ENCODE assay signal across 17 cellular contexts in genomic region chr2:96747061-96747460, GRCh38. TPM values are rescaled to one million over a fixed set of nuclear protein-coding genes. Genes with fewer than 3 reads are reported as not detected.
DNase-seq lines count a peak whose midpoint lies in the region; ATAC-seq, FAIRE-seq and TF ChIP-seq lines count a peak whose summit lies in the region.
"Had no signal": no experiment of that assay in that cellular context is flagged by ENCODE, and none has a peak within 500 bp of the region (broad histone marks: within the 10 kb centered on the region; RNA-seq: fewer than 3 reads in every experiment).

No MANE protein-coding gene starts in this region.

- FAIRE-seq in HepG2 (lab: Jason Lieb, UNC) = no peak

- BruUV-seq in HepG2 (replicated peaks; lab: Mats Ljungman, UMichigan) = no TSS peak

- POLR2A ChIA-PET in HepG2 (lab: Yijun Ruan, JAX) = no interaction called here

- H3K4me1 ChIP-seq in HepG2 (ENCODE audit: insufficient read depth, low read length) (peaks cover 16% of the 10 kb centered on the region), right lobe of liver (no peaks in the 10 kb centered on the region), uterus (no peaks in the 10 kb centered on the region)
- H3K4me1 ChIP-seq: Peyer's patch, SJCRH30 had no signal

- ATAC-seq in HepG2 = no peak
- ATAC-seq in right lobe of liver = no peak
- ATAC-seq in HG03097 (IDR thresholded peaks at IDR 0.05; ENCODE audit: low FRiP score, unreplicated experiment) = no peak

- no peaks in the 10 kb centered on the region for H3K9me3 ChIP-seq in HepG2 (ENCODE audit: low read length)
- H3K9me3 ChIP-seq in right lobe of liver = no peaks in the 10 kb centered on the region
- no peaks in the 10 kb centered on the region for H3K9me3 ChIP-seq in uterus
- H3K9me3 ChIP-seq: Peyer's patch, SJCRH30 had no signal

- no peak for TF ChIP-seq CTCF in HepG2 (CRISPR knock-in tag; IDR thresholded peaks at IDR 0.05)
- TF ChIP-seq CTCF in right lobe of liver (IDR thresholded peaks at IDR 0.05) = no peak
- no peak for TF ChIP-seq CTCF in fibroblast of villous mesenchyme (IDR thresholded peaks at IDR 0.05; ENCODE audit: insufficient read depth, low read depth, low read length)
- TF ChIP-seq CTCF in uterus (IDR thresholded peaks at IDR 0.05) = no peak

- peaks cover 0 to 3% of the 10 kb centered on the region in 2 experiments; a peak in 1 of 5 replicates for H3K27me3 ChIP-seq in HepG2 (ENCODE audit: control insufficient read depth in 1 of 2, insufficient read depth in 2 of 2, low read length in 2 of 2)
- no peaks in the 10 kb centered on the region for H3K27me3 ChIP-seq in right lobe of liver
- no peaks in the 10 kb centered on the region for H3K27me3 ChIP-seq in uterus
- H3K27me3 ChIP-seq: Peyer's patch, SJCRH30 had no signal

- CTCF ChIA-PET in HepG2 (lab: Yijun Ruan, JAX; ENCODE audit: low intra/inter-chr PET ratio, low total read pairs) = no interaction called here

- TF ChIP-seq POLR2A in HepG2 (IDR thresholded peaks at IDR 0.05; ENCODE audit: insufficient read depth in 1 of 2, low read depth in 2 of 2, low read length in 2 of 2) (no peak), right lobe of liver (IDR thresholded peaks at IDR 0.05) (no peak), uterus (IDR thresholded peaks at IDR 0.05) (no peak)

- no peak overlapping the region for H2AFZ ChIP-seq in HepG2 (ENCODE audit: low read length)

- no peak overlapping the region for H3K27ac ChIP-seq in HepG2 (ENCODE audit: extremely low read length, insufficient read depth, low read length)
- H3K27ac ChIP-seq in right lobe of liver = no peak overlapping the region
- peak overlapping the region; percentile 49 to 52 for H3K27ac ChIP-seq in uterus
- H3K27ac ChIP-seq: Peyer's patch, SJCRH30 had no signal

- H4K20me1 ChIP-seq in HepG2 (ENCODE audit: insufficient read depth, low read length) = no peaks in the 10 kb centered on the region

- 9% methylated on average over 4 of the region's 4 CpGs for WGBS in HepG2 (ENCODE audit: low lambda C conversion rate)
- 57% methylated on average over 4 of the region's 4 CpGs for WGBS in right lobe of liver (ENCODE audit: insufficient coverage, low coverage, low lambda C conversion rate, missing lambda C conversion rate)

- intact Hi-C loops in HepG2 (cut with micrococcal nuclease; ENCODE audit: unreplicated experiment) = no loop called here
- intact Hi-C loops in right lobe of liver (cut with DNase I) = no loop called here
- intact Hi-C loops in uterus (cut with DNase I; ENCODE audit: low total_unique reads) = no loop called here

- H3K36me3 ChIP-seq in HepG2 (replicated peaks in 1 of 2; ENCODE audit: control insufficient read depth in 1 of 2, insufficient read depth in 2 of 2, low read length in 2 of 2) (no peaks in the 10 kb centered on the region), right lobe of liver (no peaks in the 10 kb centered on the region), uterus (no peaks in the 10 kb centered on the region)
- H3K36me3 ChIP-seq: Peyer's patch, SJCRH30 had no signal

- no peak for TF ChIP-seq RAD21 in HepG2 (CRISPR knock-in tag; IDR thresholded peaks at IDR 0.05)

- DNase-seq in HepG2 (ENCODE audit: low spot score) = no peak
- no peak for DNase-seq in right lobe of liver
- DNase-seq in RPMI7951 (ENCODE audit: low read depth) = peak; percentile 15
- peak; percentile 36 for DNase-seq in fibroblast of villous mesenchyme (ENCODE audit: low read depth)
- no peak for DNase-seq in uterus
- DNase-seq in mucosa of gallbladder (ENCODE audit: low spot score) = no peak
- no peak for DNase-seq in NCI-H345 (lab: John Stamatoyannopoulos, UW)
- DNase-seq: CD4-positive, alpha-beta T cell; DND-41; NCI-H1048; NCI-H146; NCI-H446; NCI-H82; Peyer's patch; SJCRH30; SW 1271 had no signal

- H3K79me2 ChIP-seq in HepG2 (ENCODE audit: insufficient read depth, low read length) = no peaks in the 10 kb centered on the region

- no peak overlapping the region for H3K4me2 ChIP-seq in HepG2 (ENCODE audit: low read depth, low read length)

- in situ Hi-C loops in HepG2 (cut with HindIII; ENCODE audit: extremely low pct_ligation_motif_present, low pct_unique_long_range_greater_than_20kb) = no loop called here

- H3K9ac ChIP-seq in HepG2 (ENCODE audit: insufficient read depth, low read depth, low read length) = no peak overlapping the region

- TF ChIP-seq EP300 in HepG2 (IDR thresholded peaks at IDR 0.05; ENCODE audit: low read depth in 2 of 2, low read length in 2 of 2) = no peak
- TF ChIP-seq EP300 in HepG2 (CRISPR knock-in tag; IDR thresholded peaks at IDR 0.05; ENCODE audit: borderline replicate concordance) = no peak

- H3K4me3 ChIP-seq in HepG2 (replicated peaks in 1 of 3; ENCODE audit: insufficient read depth in 1 of 3, low read depth in 2 of 3, low read length in 3 of 3) (no peak overlapping the region), right lobe of liver (no peak overlapping the region), fibroblast of villous mesenchyme (ENCODE audit: low read depth, low read length) (no peak overlapping the region), uterus (no peak overlapping the region)
- H3K4me3 ChIP-seq: Peyer's patch, SJCRH30 had no signal

TF ChIP-seq in HepG2, 621 proteins besides CTCF, POLR2A, EP300 and RAD21:
- TF ChIP-seq MAFK (conservative IDR thresholded peaks at IDR 0.05 in 1 of 2, IDR thresholded peaks at IDR 0.05 in 1 of 2; ENCODE audit: low read length in 2 of 2) (peak; percentile 30 to 37; a peak in 3 of 4 replicates), ZNF556 (CRISPR knock-in tag; IDR thresholded peaks at IDR 0.05; ENCODE audit: borderline replicate concordance) (no peak), MAFF (IDR thresholded peaks at IDR 0.05; ENCODE audit: low read depth, low read length) (peak; percentile 26; the same call in 1 of the 2 replicates)

RNA-seq across cellular contexts. Expression of gene LMAN2L, which starts 7.2 kb away (rescaled TPM):
- total RNA-seq in HepG2 (2016; rRNA removed; fragmentation: Illumina TruSeq; extraction: Trizol) = 27.7 and 57.9 TPM in 2 replicates
- 5.3 and 5.5 TPM in 2 replicates for total RNA-seq in HepG2 (2016; cell fraction: cytosol; rRNA removed; fragmentation: Illumina TruSeq; extraction: Trizol; ENCODE audit: low read depth)
- total RNA-seq in HepG2 (2016; cell fraction: insoluble cytoplasmic fraction; rRNA removed; fragmentation: Illumina TruSeq; extraction: Trizol) = 29.7 and 60.7 TPM in 2 replicates
- total RNA-seq in HepG2 (2016; cell fraction: membrane; rRNA removed; fragmentation: Illumina TruSeq; extraction: Trizol) = 15.8 and 16.4 TPM in 2 replicates
- total RNA-seq in HepG2 (2016; cell fraction: nucleus; rRNA removed; fragmentation: Illumina TruSeq; extraction: Trizol) = 44.6 and 50.0 TPM in 2 replicates
- polyA plus RNA-seq in HepG2 (2011; rRNA removed) = 35.5 and 39.1 TPM in 2 replicates
- 35.1 and 42.4 TPM in 2 replicates for polyA plus RNA-seq in HepG2 (2011; cell fraction: cytosol; rRNA removed)
- 15.9 and 18.6 TPM in 2 replicates for polyA plus RNA-seq in HepG2 (2011; cell fraction: nucleus; rRNA removed)
- 26.8 and 32.8 TPM in 2 replicates for polyA plus RNA-seq in HepG2 (2012)
- 4.4 and 4.8 TPM in 2 replicates for polyA plus RNA-seq in HepG2 (2016; cell fraction: cytosol; fragmentation: Illumina TruSeq; extraction: Trizol; ENCODE audit: low read depth)
- polyA plus RNA-seq in HepG2 (2016; cell fraction: insoluble cytoplasmic fraction; fragmentation: Illumina TruSeq; extraction: Trizol; ENCODE audit: low read depth) = 22.3 and 26.0 TPM in 2 replicates
- polyA plus RNA-seq in HepG2 (2016; cell fraction: membrane; fragmentation: Illumina TruSeq; extraction: Trizol; ENCODE audit: low read depth) = 8.6 and 9.7 TPM in 2 replicates
- polyA plus RNA-seq in HepG2 (2016; cell fraction: nucleus; fragmentation: Illumina TruSeq; extraction: Trizol; ENCODE audit: insufficient read depth, low read depth) = 59.0 and 65.6 TPM in 2 replicates
- 29.8 and 46.9 TPM in 2 replicates for polyA minus RNA-seq in HepG2 (2011; rRNA and poly(A)+ RNA removed; ENCODE audit: low replicate concordance)
- polyA minus RNA-seq in HepG2 (2011; cell fraction: cytosol; rRNA and poly(A)+ RNA removed) = 15.0 and 15.6 TPM in 2 replicates
- 17.9 and 20.5 TPM in 2 replicates for polyA minus RNA-seq in HepG2 (2011; cell fraction: nucleus; rRNA and poly(A)+ RNA removed)
- 10 to 100 TPM in 3 of 6 experiments, 1 to 10 TPM in 3; 5.5 to 17.8 (median 11.3) TPM for total RNA-seq in right lobe of liver
- total RNA-seq in RPMI7951 (2014; rRNA removed; shearing (Covaris generic)) = 36.8 and 37.8 TPM in 2 replicates
- total RNA-seq in fibroblast of villous mesenchyme = 15.1 and 31.1 TPM in 2 replicates
- total RNA-seq in uterus = 10 to 100 TPM; 13.8 to 51.2 (median 20.9) TPM
- total RNA-seq in mucosa of gallbladder = 28.0 TPM

RNA-seq across cellular contexts. Expression of gene CNNM4, which starts 13.6 kb away (rescaled TPM):
- total RNA-seq in HepG2 (2016; rRNA removed; fragmentation: Illumina TruSeq; extraction: Trizol) (3.0 and 5.9 TPM in 2 replicates), right lobe of liver (1 to 10 TPM; 2.3 to 4.9 (median 3.7) TPM), fibroblast of villous mesenchyme (3.9 and 5.6 TPM in 2 replicates), uterus (1 to 10 TPM in 3 of 4 donors, under 1 TPM in 1; 0.77 to 8.2 (median 4.7) TPM), mucosa of gallbladder (14.1 TPM)
- 1.1 and 2.4 TPM in 2 replicates for total RNA-seq in HepG2 (2016; cell fraction: cytosol; rRNA removed; fragmentation: Illumina TruSeq; extraction: Trizol; ENCODE audit: low read depth)
- total RNA-seq in HepG2 (2016; cell fraction: insoluble cytoplasmic fraction; rRNA removed; fragmentation: Illumina TruSeq; extraction: Trizol) = 2.3 and 6.5 TPM in 2 replicates
- 2.0 and 2.2 TPM in 2 replicates for total RNA-seq in HepG2 (2016; cell fraction: membrane; rRNA removed; fragmentation: Illumina TruSeq; extraction: Trizol)
- total RNA-seq in HepG2 (2016; cell fraction: nucleus; rRNA removed; fragmentation: Illumina TruSeq; extraction: Trizol) = 6.5 and 8.1 TPM in 2 replicates
- 8.4 and 9.8 TPM in 2 replicates for polyA plus RNA-seq in HepG2 (2011; rRNA removed)
- 8.0 and 8.1 TPM in 2 replicates for polyA plus RNA-seq in HepG2 (2011; cell fraction: cytosol; rRNA removed)
- 9.1 and 9.4 TPM in 2 replicates for polyA plus RNA-seq in HepG2 (2011; cell fraction: nucleus; rRNA removed)
- 7.9 and 10.3 TPM in 2 replicates for polyA plus RNA-seq in HepG2 (2012)
- 0.29 and 0.40 TPM in 2 replicates for polyA plus RNA-seq in HepG2 (2016; cell fraction: cytosol; fragmentation: Illumina TruSeq; extraction: Trizol; ENCODE audit: low read depth)
- 2.5 and 3.5 TPM in 2 replicates for polyA plus RNA-seq in HepG2 (2016; cell fraction: insoluble cytoplasmic fraction; fragmentation: Illumina TruSeq; extraction: Trizol; ENCODE audit: low read depth)
- polyA plus RNA-seq in HepG2 (2016; cell fraction: membrane; fragmentation: Illumina TruSeq; extraction: Trizol; ENCODE audit: low read depth) = 0.74 and 1.2 TPM in 2 replicates
- polyA plus RNA-seq in HepG2 (2016; cell fraction: nucleus; fragmentation: Illumina TruSeq; extraction: Trizol; ENCODE audit: insufficient read depth, low read depth) = 11.8 and 13.7 TPM in 2 replicates
- polyA minus RNA-seq in HepG2 (2011; rRNA and poly(A)+ RNA removed; ENCODE audit: low replicate concordance) = 13.7 and 29.0 TPM in 2 replicates
- 9.9 and 11.2 TPM in 2 replicates for polyA minus RNA-seq in HepG2 (2011; cell fraction: cytosol; rRNA and poly(A)+ RNA removed)
- 5.8 and 8.3 TPM in 2 replicates for polyA minus RNA-seq in HepG2 (2011; cell fraction: nucleus; rRNA and poly(A)+ RNA removed)
- total RNA-seq in RPMI7951 (2014; rRNA removed; shearing (Covaris generic)) = 5.3 and 5.9 TPM in 2 replicates

Comparison
In these comparisons a context has a peak if more than half of its experiments do, and no peak if none do; other contexts are left out.
1. DNase-seq: peak in RPMI7951 (single experiment) and fibroblast of villous mesenchyme (single experiment); none in HepG2 (single experiment), right lobe of liver (0 of 3), uterus (0 of 2), mucosa of gallbladder (single experiment) and NCI-H345 (single experiment).
2. H3K27ac ChIP-seq: peak in uterus (2 of 2); none in HepG2 (single experiment) and right lobe of liver (0 of 3).